In the genomic region with DNA sequence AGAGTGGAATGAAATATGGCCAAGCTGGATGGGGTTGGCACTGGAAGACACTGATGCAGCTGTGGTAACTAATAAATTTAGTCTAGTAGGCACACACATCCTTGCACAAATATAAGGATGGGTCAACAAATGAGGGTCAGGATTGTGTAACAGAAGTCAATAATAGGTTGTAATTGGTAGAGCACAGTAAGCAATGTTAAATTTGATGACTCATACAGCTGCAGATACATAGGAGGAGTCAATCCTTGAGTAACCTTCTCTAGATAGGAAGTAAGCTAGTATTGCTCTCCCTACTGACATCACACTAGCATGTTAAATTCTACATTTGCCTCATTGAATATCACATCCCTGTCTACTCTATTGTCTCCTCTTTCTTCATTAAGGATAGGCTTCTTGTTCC, we compare ENCODE assay signal across 16 cellular contexts.
DNase-seq lines count a peak whose midpoint lies in the region; ATAC-seq and TF ChIP-seq lines count a peak whose summit lies in the region.
"Had no signal": no experiment of that assay in that cellular context is flagged by ENCODE, and none has a peak within 500 bp of the region (broad histone marks: within the 10 kb centered on the region; RNA-seq: fewer than 3 reads in every experiment).

No MANE protein-coding gene starts in this region.

- TF ChIP-seq CTCF in CD14-positive monocyte (IDR thresholded peaks at IDR 0.05), result no peak
- no peak for TF ChIP-seq CTCF in IMR-90 (conservative IDR thresholded peaks at IDR 0.05; ENCODE audit: low read depth, low read length)
- TF ChIP-seq CTCF in RWPE2 (IDR thresholded peaks at IDR 0.05; ENCODE audit: poor library complexity, severe bottlenecking), result no peak
- no peak for TF ChIP-seq CTCF in fibroblast of pulmonary artery (IDR thresholded peaks at IDR 0.05; ENCODE audit: low read length, missing control alignments)
- TF ChIP-seq CTCF in transverse colon (IDR thresholded peaks at IDR 0.05), result no peak

- H3K9me3 ChIP-seq in IMR-90 (ENCODE audit: control insufficient read depth, insufficient read depth, low read length) (no peaks in the 10 kb centered on the region), RWPE2 (ENCODE audit: severe bottlenecking) (no peaks in the 10 kb centered on the region), transverse colon (no peaks in the 10 kb centered on the region)
- H3K9me3 ChIP-seq: gastrocnemius medialis, left ventricle myocardium inferior had no signal

- no peak overlapping the region for H3K23ac ChIP-seq in IMR-90 (ENCODE audit: low read depth, low read length)

- no peak overlapping the region for H4K8ac ChIP-seq in IMR-90 (ENCODE audit: low read depth in 2 of 2, low read length in 2 of 2)

- peak overlapping the region; percentile 10 to 89 (median 78) for H3K27ac Mint-ChIP-seq in CD14-positive monocyte
- H3K27ac Mint-ChIP-seq: progenitor cell of endocrine pancreas; T-helper 1 cell treated with Interleukin-12 subunit alpha and Interleukin-12 subunit beta and Interleukin-4 antibody, amounts not matched to agents 30 μg/mL and 1 μg/mL, for 36 hours had no signal

- POLR2A ChIA-PET in IMR-90 (lab: Charles Lee; ENCODE audit: unreplicated experiment), result no interaction called here

- H4K5ac ChIP-seq in IMR-90 (ENCODE audit: low read depth, low read length), result no peak overlapping the region

- TF ChIP-seq POLR2A in IMR-90 (IDR thresholded peaks at IDR 0.05; ENCODE audit: low read depth, low read length), result no peak
- TF ChIP-seq POLR2A in transverse colon (IDR thresholded peaks at IDR 0.05), result no peak

- TF ChIP-seq RAD21 in IMR-90 (IDR thresholded peaks at IDR 0.05; ENCODE audit: low read length), result no peak

- H3K79me1 ChIP-seq in IMR-90 (ENCODE audit: low read depth in 1 of 2, low read length in 2 of 2), result no peaks in the 10 kb centered on the region

- no peak overlapping the region for H3K14ac ChIP-seq in IMR-90 (replicated peaks; ENCODE audit: low read depth, low read length)

- H3K4ac ChIP-seq in IMR-90 (ENCODE audit: low read depth, low read length), result no peak overlapping the region

- H3K36me3 ChIP-seq in IMR-90 (ENCODE audit: control insufficient read depth, insufficient read depth, low read length) (no peaks in the 10 kb centered on the region), RWPE2 (ENCODE audit: low read depth) (no peaks in the 10 kb centered on the region), transverse colon (no peaks in the 10 kb centered on the region)
- H3K36me3 ChIP-seq: BLaER1, cardiac muscle cell, gastrocnemius medialis, left ventricle myocardium inferior had no signal

- dilution Hi-C loops in IMR-90 (cut with HindIII; ENCODE audit: low sequenced_read_pairs, unreplicated experiment), result no loop called here

- H3K9me3 Mint-ChIP-seq in CD14-positive monocyte, result peaks cover 0 to 7% (median 3%) of the 10 kb centered on the region in 7 donors

- H4K20me1 ChIP-seq in IMR-90 (ENCODE audit: insufficient read depth, low read length), result no peaks in the 10 kb centered on the region
- H4K20me1 ChIP-seq: BLaER1 had no signal

- H3K27me3 ChIP-seq in IMR-90 (ENCODE audit: control insufficient read depth, insufficient read depth, low read length) (no peaks in the 10 kb centered on the region), RWPE2 (ENCODE audit: insufficient read depth, poor library complexity, severe bottlenecking) (no peaks in the 10 kb centered on the region), transverse colon (no peaks in the 10 kb centered on the region)
- H3K27me3 ChIP-seq: BLaER1, cardiac muscle cell, gastrocnemius medialis had no signal

- CTCF ChIA-PET in IMR-90 (lab: Yijun Ruan, JAX), result no interaction called here

- H2BK20ac ChIP-seq in IMR-90 (ENCODE audit: low read depth, low read length), result no peak overlapping the region

- H3K4me3 ChIP-seq in IMR-90 (ENCODE audit: insufficient read depth, low read depth, low read length) (no peak overlapping the region), RWPE2 (ENCODE audit: severe bottlenecking) (no peak overlapping the region), fibroblast of pulmonary artery (replicated peaks; ENCODE audit: low read depth, low read length) (no peak overlapping the region), transverse colon (no peak overlapping the region)
- H3K4me3 ChIP-seq: BLaER1, cardiac muscle cell, gastrocnemius medialis, left ventricle myocardium inferior had no signal

- H3K36me3 Mint-ChIP-seq in CD14-positive monocyte, result no peaks in the 10 kb centered on the region

- no peak overlapping the region for H3K18ac ChIP-seq in IMR-90 (ENCODE audit: low read depth, low read length)

- no peak overlapping the region for H3K4me2 ChIP-seq in IMR-90 (ENCODE audit: low read depth, low read length)
- H3K4me2 ChIP-seq: BLaER1 had no signal

- H3K4me3 Mint-ChIP-seq in CD14-positive monocyte, result no peak overlapping the region
- H3K4me3 Mint-ChIP-seq: T-helper 1 cell treated with Interleukin-12 subunit alpha and Interleukin-12 subunit beta and Interleukin-4 antibody, amounts not matched to agents 30 μg/mL and 1 μg/mL, for 36 hours had no signal

- H3K27ac ChIP-seq in IMR-90 (ENCODE audit: insufficient read depth, low read length), result no peak overlapping the region
- H3K27ac ChIP-seq in RWPE2 (ENCODE audit: poor library complexity, severe bottlenecking), result no peak overlapping the region
- H3K27ac ChIP-seq in transverse colon, result no peak overlapping the region
- H3K27ac ChIP-seq: BLaER1, cardiac muscle cell, gastrocnemius medialis, left ventricle myocardium inferior had no signal

- no peak overlapping the region for H4K91ac ChIP-seq in IMR-90 (ENCODE audit: insufficient read depth, low read depth, low read length)

- H2BK15ac ChIP-seq in IMR-90 (ENCODE audit: low read depth, low read length), result no peak overlapping the region

- in situ Hi-C loops in IMR-90 (cut with MboI; ENCODE audit: low sequenced_read_pairs), result no loop called here
- in situ Hi-C loops in transverse colon (cut with MboI; ENCODE audit: low pct_ligation_motif_present in 1 of 4, low pct_unique_long_range_greater_than_20kb in 1 of 4, low sequenced_read_pairs in 3 of 4), result no loop called here

- H2AK5ac ChIP-seq in IMR-90 (ENCODE audit: low read depth, low read length), result no peak overlapping the region

- no peaks in the 10 kb centered on the region for H3K9me1 ChIP-seq in IMR-90 (ENCODE audit: insufficient read depth, low read length)

- ATAC-seq in IMR-90 (ENCODE audit: low read depth) (no peak), RWPE2 (ENCODE audit: low read depth) (peak; percentile 94), GM21381 (IDR thresholded peaks at IDR 0.05; ENCODE audit: unreplicated experiment) (no peak)
- ATAC-seq: gastrocnemius medialis had no signal

- no peak overlapping the region for H3K56ac ChIP-seq in IMR-90 (ENCODE audit: extremely low read depth, insufficient read depth, low read length)

- H2AFZ ChIP-seq in IMR-90 (replicated peaks; ENCODE audit: low read length, poor library complexity), result no peak overlapping the region

- H3K4me1 Mint-ChIP-seq in CD14-positive monocyte, result peaks cover 24% of the 10 kb centered on the region

- H2AK9ac ChIP-seq in IMR-90 (replicated peaks; ENCODE audit: low read depth, low read length, poor library complexity), result no peak overlapping the region

- BruUV-seq in IMR-90 (replicated peaks; lab: Mats Ljungman, UMichigan), result no TSS peak

- H2BK5ac ChIP-seq in IMR-90 (ENCODE audit: low read depth, low read length, poor library complexity, severe bottlenecking), result no peak overlapping the region

- no peaks in the 10 kb centered on the region for H3K4me1 ChIP-seq in IMR-90 (ENCODE audit: control insufficient read depth, insufficient read depth, low read length)
- H3K4me1 ChIP-seq in RWPE2 (ENCODE audit: insufficient read depth, poor library complexity, severe bottlenecking), result peaks cover 4% of the 10 kb centered on the region
- no peaks in the 10 kb centered on the region for H3K4me1 ChIP-seq in transverse colon
- H3K4me1 ChIP-seq: BLaER1, gastrocnemius medialis, left ventricle myocardium inferior had no signal

- TF ChIP-seq EP300 in transverse colon (IDR thresholded peaks at IDR 0.05; ENCODE audit: low read depth), result no peak

- intact Hi-C loops in CD14-positive monocyte (cut with micrococcal nuclease), result no loop called here
- intact Hi-C loops in IMR-90 (cut with micrococcal nuclease), result no loop called here
- intact Hi-C loops in transverse colon (cut with DNase I; ENCODE audit: low total_unique reads), result no loop called here

- DNase-seq in CD14-positive monocyte (ENCODE audit: low spot score) (no peak), IMR-90 (peak; percentile 44), RWPE2 (ENCODE audit: low spot score) (no peak), fibroblast of pulmonary artery (ENCODE audit: low read depth) (peak; percentile 51), GDM1 (lab: John Stamatoyannopoulos, UW) (no peak), NCI-H2171 (lab: John Stamatoyannopoulos, UW) (no peak), transverse colon (no peak)
- DNase-seq: activated CD8-positive, alpha-beta memory T cell treated with anti-CD3 and anti-CD28 coated beads, Interleukin-2, amount 50 U/mL, for 4 hours; gastrocnemius medialis; left ventricle myocardium inferior; NCI-H2171 treated with DMSO at 0.1 percent for 48 hours had no signal

- H2BK120ac ChIP-seq in IMR-90 (ENCODE audit: low read depth, low read length), result no peak overlapping the region

- no peaks in the 10 kb centered on the region for H3K27me3 Mint-ChIP-seq in CD14-positive monocyte (ENCODE audit: low read depth in 3 of 3)
- H3K27me3 Mint-ChIP-seq: progenitor cell of endocrine pancreas had no signal

- H3K9ac ChIP-seq in IMR-90 (ENCODE audit: low read depth, low read length), result no peak overlapping the region
- H3K9ac ChIP-seq: BLaER1 had no signal

TF ChIP-seq in IMR-90, 13 proteins besides CTCF, POLR2A, EP300 and RAD21 (continues in another document):
- TF ChIP-seq FOS (IDR thresholded peaks at IDR 0.05; ENCODE audit: low read depth, low read length) (peak; percentile 53; the same call in 1 of the 2 replicates), RCOR1 (IDR thresholded peaks at IDR 0.05; ENCODE audit: insufficient replicate concordance, low read length) (no peak), RFX5 (IDR thresholded peaks at IDR 0.05; ENCODE audit: low read depth, low read length) (no peak), CEBPB (IDR thresholded peaks at IDR 0.05; ENCODE audit: low read depth, low read length) (peak; percentile 45; the same call in 1 of the 2 replicates), MAFK (IDR thresholded peaks at IDR 0.05; ENCODE audit: low read depth, low read length) (no peak), SMC3 (IDR thresholded peaks at IDR 0.05; ENCODE audit: low read depth, low read length) (no peak), MXI1 (IDR thresholded peaks at IDR 0.05; ENCODE audit: borderline replicate concordance, low read depth, low read length) (no peak)
- TF ChIP-seq, protein P1, sequence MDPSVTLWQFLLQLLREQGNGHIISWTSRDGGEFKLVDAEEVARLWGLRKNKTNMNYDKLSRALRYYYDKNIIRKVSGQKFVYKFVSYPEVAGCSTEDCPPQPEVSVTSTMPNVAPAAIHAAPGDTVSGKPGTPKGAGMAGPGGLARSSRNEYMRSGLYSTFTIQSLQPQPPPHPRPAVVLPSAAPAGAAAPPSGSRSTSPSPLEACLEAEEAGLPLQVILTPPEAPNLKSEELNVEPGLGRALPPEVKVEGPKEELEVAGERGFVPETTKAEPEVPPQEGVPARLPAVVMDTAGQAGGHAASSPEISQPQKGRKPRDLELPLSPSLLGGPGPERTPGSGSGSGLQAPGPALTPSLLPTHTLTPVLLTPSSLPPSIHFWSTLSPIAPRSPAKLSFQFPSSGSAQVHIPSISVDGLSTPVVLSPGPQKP (IDR thresholded peaks at IDR 0.05; ENCODE audit: borderline replicate concordance, low read depth, low read length), result no peak

Comparison
In these comparisons a context has a peak if more than half of its experiments do, and no peak if none do; other contexts are left out.
1. DNase-seq: peak in IMR-90 (single experiment) and fibroblast of pulmonary artery (single experiment); none in CD14-positive monocyte (single experiment), RWPE2 (single experiment), GDM1 (single experiment), NCI-H2171 (single experiment) and transverse colon (single experiment).